8 cellular contexts compared by ENCODE assay signal in genomic region chr11:64318694-64319420, GRCh38. TPM values are rescaled to one million over a fixed set of nuclear protein-coding genes. Genes with fewer than 3 reads are reported as not detected.
DNase-seq lines count a peak whose midpoint lies in the region; ATAC-seq and TF ChIP-seq lines count a peak whose summit lies in the region.

No MANE protein-coding gene starts in this region.

- intact Hi-C loops in prostate gland (cut with DNase I), result loop anchor here (1.0 kb wide), 1 partner anchor 35 kb away; no protein-coding TSS in a partner anchor

- peaks cover 13% of the 10 kb centered on the region for H3K79me2 ChIP-seq in fibroblast of lung (ENCODE audit: control insufficient read depth, insufficient read depth, low read length)

- H3K36me3 ChIP-seq in fibroblast of lung (ENCODE audit: control insufficient read depth, insufficient read depth, low read length) (peaks cover 14% of the 10 kb centered on the region), prostate gland (no peaks in the 10 kb centered on the region)

- no peak for ATAC-seq in omental fat pad (ENCODE audit: low FRiP score)

- H4K20me1 ChIP-seq in fibroblast of lung (ENCODE audit: control insufficient read depth, extremely low read depth, insufficient read depth, low read length), result no peaks in the 10 kb centered on the region

- no peak for DNase-seq in GM12864 (ENCODE audit: low read depth)
- DNase-seq in RWPE1 (ENCODE audit: low spot score), result no peak
- DNase-seq in fibroblast of lung (ENCODE audit: low read depth in 2 of 2), result no peak
- DNase-seq in prostate gland (ENCODE audit: low spot score), result no peak
- DNase-seq in stimulated activated CD4-positive, alpha-beta T cell treated with anti-CD3 and anti-CD28 coated beads, Interleukin-12 subunit alpha, Interleukin-12 subunit beta, amount 100 ng/mL, for 4 hours, result no peak
- no peak for DNase-seq in omental fat pad (ENCODE audit: low spot score)
- no peak for DNase-seq in superior temporal gyrus (ENCODE audit: extremely low spot score)
- DNase-seq in GM19238 (ENCODE audit: insufficient read length, low spot score), result no peak

- H3K4me1 ChIP-seq in fibroblast of lung (ENCODE audit: control insufficient read depth, extremely low read depth, insufficient read depth, low read length) (no peaks in the 10 kb centered on the region), prostate gland (replicated peaks) (no peaks in the 10 kb centered on the region)

- H3K4me3 ChIP-seq in GM12864 (ENCODE audit: low read depth, low read length) (peak overlapping the region; percentile 91), fibroblast of lung (replicated peaks in 1 of 4; ENCODE audit: control extremely low read depth in 1 of 4, insufficient read depth in 1 of 4, low read depth in 3 of 4, low read length in 4 of 4) (peak overlapping the region; percentile 73 to 97 (median 76)), prostate gland (peak overlapping the region; percentile 80 to 81)

- POLR2A ChIA-PET in RWPE1 (lab: Yijun Ruan, JAX; ENCODE audit: low non-redundant PET), result interaction anchor here (0.6 to 2.8 kb wide), 5 partner anchors 13 to 73 kb away, joined by 4 to 19 read pairs (median 9); partner anchors contain the start of gene RPS6KA4

- TF ChIP-seq CTCF in GM12864 (IDR thresholded peaks at IDR 0.05; ENCODE audit: low read depth, low read length, missing control alignments), result no peak
- TF ChIP-seq CTCF in RWPE1 (conservative IDR thresholded peaks at IDR 0.05; ENCODE audit: low read depth), result no peak
- no peak for TF ChIP-seq CTCF in fibroblast of lung (conservative IDR thresholded peaks at IDR 0.05 in 1 of 2, IDR thresholded peaks at IDR 0.05 in 1 of 2; ENCODE audit: low read depth in 1 of 2, low read length in 2 of 2)
- no peak for TF ChIP-seq CTCF in prostate gland (IDR thresholded peaks at IDR 0.05)
- TF ChIP-seq CTCF in omental fat pad (IDR thresholded peaks at IDR 0.05), result no peak

- peak overlapping the region; percentile 92 for H3K9ac ChIP-seq in fibroblast of lung (ENCODE audit: insufficient read depth, low read length)

- peak overlapping the region; percentile 93 for H3K4me2 ChIP-seq in fibroblast of lung (ENCODE audit: extremely low read depth, insufficient read depth, low read length)

- H3K27ac ChIP-seq in RWPE1 (peak overlapping the region; percentile 100), fibroblast of lung (ENCODE audit: insufficient read depth, low read length) (no peak overlapping the region), prostate gland (peak overlapping the region; percentile 98)

- WGBS in prostate gland, result 6% methylated on average over 18 of the region's 18 CpGs

- H3K9me3 ChIP-seq in fibroblast of lung (ENCODE audit: control insufficient read depth, insufficient read depth, low read depth, low read length), result no peaks in the 10 kb centered on the region
- H3K9me3 ChIP-seq in prostate gland, result no peaks in the 10 kb centered on the region

- CTCF ChIA-PET in RWPE1 (lab: Yijun Ruan, JAX), result interaction anchor here (0.7 to 3.2 kb wide), 7 partner anchors 13 to 38 kb away, joined by 3 to 22 read pairs (median 4); no protein-coding TSS in a partner anchor

- no peak for TF ChIP-seq POLR2A in prostate gland (IDR thresholded peaks at IDR 0.05)

- no peak overlapping the region for H2AFZ ChIP-seq in fibroblast of lung (ENCODE audit: low read length)

- H3K27me3 ChIP-seq in fibroblast of lung (ENCODE audit: control insufficient read depth, insufficient read depth, low read length) (no peaks in the 10 kb centered on the region), prostate gland (replicated peaks; ENCODE audit: insufficient read depth) (no peaks in the 10 kb centered on the region)

RNA-seq across cellular contexts. Expression of gene PRDX5, which starts 0.9 kb away (rescaled TPM):
- 301 and 319 TPM in 2 replicates for total RNA-seq in fibroblast of lung
- 311 and 431 TPM in 2 replicates for polyA plus RNA-seq in fibroblast of lung
- polyA plus RNA-seq in fibroblast of lung (2012), result 328 and 464 TPM in 2 replicates
- polyA minus RNA-seq in fibroblast of lung (ENCODE audit: low replicate concordance), result 73.1 and 198 TPM in 2 replicates
- total RNA-seq in prostate gland, result 100 to 1,000 TPM; 224 to 303 TPM
- 100 to 1,000 TPM; 174 to 263 (median 238) TPM for total RNA-seq in omental fat pad

RNA-seq across cellular contexts. Expression of gene TRMT112, which starts 1.5 kb away (rescaled TPM):
- 248 and 255 TPM in 2 replicates for total RNA-seq in fibroblast of lung
- 161 and 222 TPM in 2 replicates for polyA plus RNA-seq in fibroblast of lung
- polyA plus RNA-seq in fibroblast of lung (2012), result 265 and 320 TPM in 2 replicates
- 54.4 and 59.5 TPM in 2 replicates for polyA minus RNA-seq in fibroblast of lung (ENCODE audit: low replicate concordance)
- 100 to 1,000 TPM; 328 to 400 TPM for total RNA-seq in prostate gland
- total RNA-seq in omental fat pad, result 100 to 1,000 TPM; 180 to 263 (median 215) TPM

RNA-seq across cellular contexts. Expression of gene ESRRA, which starts 13.5 kb away (rescaled TPM):
- total RNA-seq in fibroblast of lung (32.4 and 32.5 TPM in 2 replicates), prostate gland (10 to 100 TPM; 38.7 to 54.7 TPM), omental fat pad (10 to 100 TPM; 32.1 to 50.8 (median 44.6) TPM)
- polyA plus RNA-seq in fibroblast of lung, result 6.7 and 8.1 TPM in 2 replicates
- polyA plus RNA-seq in fibroblast of lung (2012), result 9.7 and 15.2 TPM in 2 replicates
- 5.5 and 9.3 TPM in 2 replicates for polyA minus RNA-seq in fibroblast of lung (ENCODE audit: low replicate concordance)

RNA-seq across cellular contexts. Expression of gene CATSPERZ, which starts 18.7 kb away (rescaled TPM):
- total RNA-seq in fibroblast of lung (0.33 and 1.0 TPM in 2 replicates), prostate gland (10 to 100 TPM in 1 of 2 donors, not detected in 1; 44.3 TPM), omental fat pad (not detected)
- 0.09 TPM in 1 of 2 replicates, not detected in the other for polyA plus RNA-seq in fibroblast of lung
- polyA plus RNA-seq in fibroblast of lung (2012), result not detected in 2 replicates
- not detected in 2 replicates for polyA minus RNA-seq in fibroblast of lung (ENCODE audit: low replicate concordance)

RNA-seq across cellular contexts. Expression of gene CCDC88B, which starts 21.1 kb away (rescaled TPM):
- 2.1 and 3.1 TPM in 2 replicates for total RNA-seq in fibroblast of lung
- 0.56 and 0.88 TPM in 2 replicates for polyA plus RNA-seq in fibroblast of lung
- polyA plus RNA-seq in fibroblast of lung (2012), result 0.87 and 2.2 TPM in 2 replicates
- 2.6 TPM in 1 of 2 replicates, not detected in the other for polyA minus RNA-seq in fibroblast of lung (ENCODE audit: low replicate concordance)
- total RNA-seq in prostate gland, result 1 to 10 TPM; 3.0 to 10.0 TPM
- total RNA-seq in omental fat pad, result 10 to 100 TPM in 2 of 4 donors, 1 to 10 TPM in 2; 6.2 to 24.1 (median 10.3) TPM
